In genomic region chr15:48086582-48086981, GRCh38 we compare ENCODE assay signal across 23 cellular contexts. TPM values are rescaled to one million over a fixed set of nuclear protein-coding genes. Genes with fewer than 3 reads are reported as not detected.
DNase-seq lines count a peak whose midpoint lies in the region; ATAC-seq and TF ChIP-seq lines count a peak whose summit lies in the region.
"Had no signal": no experiment of that assay in that cellular context is flagged by ENCODE, and none has a peak within 500 bp of the region (broad histone marks: within the 10 kb centered on the region; RNA-seq: fewer than 3 reads in every experiment).

No MANE protein-coding gene starts in this region.

- peak; percentile 11 for ATAC-seq in omental fat pad (ENCODE audit: low FRiP score)
- no peak for ATAC-seq in HG03442 (IDR thresholded peaks at IDR 0.05; ENCODE audit: unreplicated experiment)
- ATAC-seq in HG03571 (IDR thresholded peaks at IDR 0.05; ENCODE audit: unreplicated experiment): no peak
- no peak for ATAC-seq in activated CD4-positive, CD25-positive, alpha-beta regulatory T cell treated with anti-CD3 and anti-CD28 coated beads, Interleukin-2, amount 50 U/mL, for 24 hours
- ATAC-seq: stimulated activated naive B cell treated with anti-CD40 and anti-IgM and Interleukin-4, amounts not matched to agents 10 μg/mL and 1 μg/mL and 100 μg/mL, for 72 hours had no signal

- no peak overlapping the region for H3K27ac ChIP-seq in colonic mucosa
- H3K27ac ChIP-seq: BLaER1 treated with 17β-estradiol and CSF1 and Interleukin-3, amounts not matched to agents 10 nM and 100 nM; foreskin keratinocyte; PC-9; SJSA1; tibial nerve had no signal

- no peak for TF ChIP-seq CTCF in cardiac fibroblast (IDR thresholded peaks at IDR 0.05; ENCODE audit: low read depth, low read length)
- no peak for TF ChIP-seq CTCF in omental fat pad (IDR thresholded peaks at IDR 0.05)
- TF ChIP-seq CTCF in colonic mucosa (IDR thresholded peaks at IDR 0.05): no peak

- H3K4me3 ChIP-seq in MG63: no peak overlapping the region
- H3K4me3 ChIP-seq in cardiac fibroblast (replicated peaks in 1 of 2; ENCODE audit: low read depth in 2 of 2, low read length in 2 of 2): no peak overlapping the region
- H3K4me3 ChIP-seq in colonic mucosa: no peak overlapping the region
- H3K4me3 ChIP-seq: BLaER1 treated with 17β-estradiol and CSF1 and Interleukin-3, amounts not matched to agents 10 nM and 100 nM; PC-9; SJSA1; tibial nerve had no signal

- no peak overlapping the region for H3K9ac ChIP-seq in colonic mucosa (ENCODE audit: low read depth in 2 of 2, low read length in 2 of 2)
- H3K9ac ChIP-seq: BLaER1 treated with 17β-estradiol and CSF1 and Interleukin-3, amounts not matched to agents 10 nM and 100 nM had no signal

- no peaks in the 10 kb centered on the region for H3K4me1 ChIP-seq in colonic mucosa
- H3K4me1 ChIP-seq: BLaER1 treated with 17β-estradiol and CSF1 and Interleukin-3, amounts not matched to agents 10 nM and 100 nM; foreskin keratinocyte; SJSA1 had no signal

- intact Hi-C loops in colonic mucosa (cut with DNase I): no loop called here

- H3K27me3 ChIP-seq in MG63 (0 out of 2 replicates have a peak, but pooled peaks cover 3% of the 10 kb centered on the region), colonic mucosa (no peaks in the 10 kb centered on the region)
- H3K27me3 ChIP-seq: BLaER1 treated with 17β-estradiol and CSF1 and Interleukin-3, amounts not matched to agents 10 nM and 100 nM; SJSA1; tibial nerve had no signal

- no peaks in the 10 kb centered on the region for H3K36me3 ChIP-seq in MG63
- H3K36me3 ChIP-seq in colonic mucosa: no peaks in the 10 kb centered on the region
- H3K36me3 ChIP-seq: BLaER1 treated with 17β-estradiol and CSF1 and Interleukin-3, amounts not matched to agents 10 nM and 100 nM; SJSA1; tibial nerve had no signal

- H3K9me3 ChIP-seq in MG63 (no peaks in the 10 kb centered on the region), colonic mucosa (no peaks in the 10 kb centered on the region)
- H3K9me3 ChIP-seq: BLaER1 treated with 17β-estradiol and CSF1 and Interleukin-3, amounts not matched to agents 10 nM and 100 nM; SJSA1; tibial nerve had no signal

- peak; percentile 8 for DNase-seq in ELR (ENCODE audit: low read depth)
- DNase-seq in MG63: peak; percentile 63
- peak; percentile 2 to 36 for DNase-seq in cardiac fibroblast (ENCODE audit: low read depth in 2 of 2)
- DNase-seq in omental fat pad (ENCODE audit: low spot score): no peak
- no peak for DNase-seq in colonic mucosa
- DNase-seq: left cardiac atrium; NCI-H1417; NCI-H2171; NCI-H748 treated with DMSO at 0.1 percent for 48 hours; PC-9; stimulated activated CD4-positive, alpha-beta T cell treated with anti-CD3 and anti-CD28 coated beads, Interleukin-15, amount 100 ng/mL, for 24 hours; stimulated activated naive B cell treated with anti-CD40 and anti-IgM and Interleukin-4, amounts not matched to agents 10 μg/mL and 1 μg/mL and 100 μg/mL, for 72 hours; T-helper 9 cell had no signal

RNA-seq across cellular contexts. Expression of gene SLC24A5, which starts 34.2 kb away (rescaled TPM):
- total RNA-seq in MG63 (2014; rRNA removed; shearing (Covaris generic); ENCODE audit: low replicate concordance): not detected in 2 replicates
- total RNA-seq in omental fat pad: not detected
- total RNA-seq in colonic mucosa: not detected
- total RNA-seq: chondrocyte, foreskin keratinocyte, left cardiac atrium, neural crest cell, PC-9, pulmonary artery endothelial cell, SJSA1 had no signal

Comparison
In these comparisons a context has a peak if more than half of its experiments do, and no peak if none do; other contexts are left out.
1. DNase-seq: peak in ELR (single experiment), MG63 (single experiment) and cardiac fibroblast (2 of 2); none in omental fat pad (single experiment) and colonic mucosa (single experiment).